In genomic region chr11:8080674-8081590, GRCh38 we compare ENCODE assay signal across 8 cellular contexts. TPM values are rescaled to one million over a fixed set of nuclear protein-coding genes. Genes with fewer than 3 reads are reported as not detected.
DNase-seq lines count a peak whose midpoint lies in the region; ATAC-seq and TF ChIP-seq lines count a peak whose summit lies in the region.

Gene TUB (plus strand): TSS chr11:8081211. CDS start chr11:8081511, 300 bp downstream.

- DNase-seq in IMR-90 (no peak), body of pancreas (peak in 2 of 4 donors; percentile 34 to 42), erythroblast (lab: John Stamatoyannopoulos, UW) (no peak), HK-2 (ENCODE audit: unreplicated experiment) (no peak), GDM1 (lab: John Stamatoyannopoulos, UW) (no peak)

- H3K56ac ChIP-seq in IMR-90 (ENCODE audit: extremely low read depth, insufficient read depth, low read length): no peak within 1 kb of the TSS

- H3K27ac ChIP-seq in BLaER1: peak within 1 kb of the TSS; percentile 56
- H3K27ac ChIP-seq in IMR-90 (ENCODE audit: insufficient read depth, low read length): peak within 1 kb of the TSS; percentile 7; the same call in 1 of the 2 replicates
- H3K27ac ChIP-seq in body of pancreas: no peak within 1 kb of the TSS
- H3K27ac ChIP-seq in iPS-20b (ENCODE audit: low read length): no peak within 1 kb of the TSS
- H3K27ac ChIP-seq in skin epidermis: peak within 1 kb of the TSS in 7 of 21 experiments; percentile 20 to 67 (median 30)

- CTCF ChIA-PET in IMR-90 (lab: Yijun Ruan, JAX): no interaction called here

- H2BK15ac ChIP-seq in IMR-90 (ENCODE audit: low read depth, low read length): no peak within 1 kb of the TSS

- peak within 1 kb of the TSS; percentile 80 for H2AK9ac ChIP-seq in IMR-90 (replicated peaks; ENCODE audit: low read depth, low read length, poor library complexity)

- intact Hi-C loops in IMR-90 (cut with micrococcal nuclease): no loop called here
- intact Hi-C loops in body of pancreas (cut with DNase I): no loop called here

- dilution Hi-C loops in IMR-90 (cut with HindIII; ENCODE audit: low sequenced_read_pairs, unreplicated experiment): no loop called here

- H3K4me3 ChIP-seq in BLaER1: peak within 1 kb of the TSS; percentile 71
- peak within 1 kb of the TSS; percentile 60 for H3K4me3 ChIP-seq in IMR-90 (ENCODE audit: insufficient read depth, low read depth, low read length)
- H3K4me3 ChIP-seq in body of pancreas: peak within 1 kb of the TSS; percentile 16 to 51
- H3K4me3 ChIP-seq in iPS-20b (ENCODE audit: low read length): peak within 1 kb of the TSS; percentile 70
- H3K4me3 ChIP-seq in skin epidermis: peak within 1 kb of the TSS; percentile 25 to 56 (median 36)

- H3K23ac ChIP-seq in IMR-90 (ENCODE audit: low read depth, low read length): peak within 1 kb of the TSS; percentile 87

- no peak for TF ChIP-seq POLR2A in IMR-90 (IDR thresholded peaks at IDR 0.05; ENCODE audit: low read depth, low read length)
- TF ChIP-seq POLR2A in body of pancreas (IDR thresholded peaks at IDR 0.05): no peak
- no peak for TF ChIP-seq POLR2A in erythroblast (IDR thresholded peaks at IDR 0.05; ENCODE audit: low read length)

- peaks cover 5% of the 10 kb centered on the region; the same call in 1 of the 2 replicates for H3K9me1 ChIP-seq in IMR-90 (ENCODE audit: insufficient read depth, low read length)

- peak within 1 kb of the TSS; percentile 83 for H3K4me2 ChIP-seq in BLaER1
- peak within 1 kb of the TSS; percentile 97 for H3K4me2 ChIP-seq in IMR-90 (ENCODE audit: low read depth, low read length)

- peak within 1 kb of the TSS; percentile 13; the same call in 1 of the 2 replicates for H2BK120ac ChIP-seq in IMR-90 (ENCODE audit: low read depth, low read length)

- no peak within 1 kb of the TSS for H2BK5ac ChIP-seq in IMR-90 (ENCODE audit: low read depth, low read length, poor library complexity, severe bottlenecking)

- H4K20me1 ChIP-seq in BLaER1: peaks cover 17% of the 10 kb centered on the region
- H4K20me1 ChIP-seq in IMR-90 (ENCODE audit: insufficient read depth, low read length): peaks cover 23% of the 10 kb centered on the region; the same call in 1 of the 2 replicates

- in situ Hi-C loops in IMR-90 (cut with MboI; ENCODE audit: low sequenced_read_pairs): loop anchor here (25.0 kb wide), 1 partner anchor 394 kb away; no protein-coding TSS in a partner anchor

- H3K36me3 ChIP-seq in BLaER1 (no peaks in the 10 kb centered on the region), IMR-90 (ENCODE audit: control insufficient read depth, insufficient read depth, low read length) (no peaks in the 10 kb centered on the region), body of pancreas (replicated peaks in 1 of 2; ENCODE audit: insufficient read depth in 1 of 2, low read depth in 2 of 2) (no peaks in the 10 kb centered on the region), iPS-20b (ENCODE audit: insufficient read depth, low read depth, low read length) (no peaks in the 10 kb centered on the region)

- H3K79me1 ChIP-seq in IMR-90 (ENCODE audit: low read depth in 1 of 2, low read length in 2 of 2): peaks cover 0 to 33% of the 10 kb centered on the region in 2 experiments; a peak in 2 of 4 replicates

- H3K4ac ChIP-seq in IMR-90 (ENCODE audit: low read depth, low read length): peak within 1 kb of the TSS; percentile 24

- H2BK20ac ChIP-seq in IMR-90 (ENCODE audit: low read depth, low read length): no peak within 1 kb of the TSS

- H3K27me3 ChIP-seq in BLaER1 (no peaks in the 10 kb centered on the region), IMR-90 (ENCODE audit: control insufficient read depth, insufficient read depth, low read length) (peaks cover 3% of the 10 kb centered on the region; the same call in 1 of the 2 replicates), body of pancreas (no peaks in the 10 kb centered on the region), iPS-20b (ENCODE audit: insufficient read depth, low read length) (peaks cover 37% of the 10 kb centered on the region)

- peak within 1 kb of the TSS; percentile 13; the same call in 1 of the 2 replicates for H4K91ac ChIP-seq in IMR-90 (ENCODE audit: insufficient read depth, low read depth, low read length)

- peak within 1 kb of the TSS; percentile 92 for H2AFZ ChIP-seq in IMR-90 (replicated peaks; ENCODE audit: low read length, poor library complexity)

- TF ChIP-seq RAD21 in IMR-90 (IDR thresholded peaks at IDR 0.05; ENCODE audit: low read length): no peak

- POLR2A ChIA-PET in IMR-90 (lab: Charles Lee; ENCODE audit: unreplicated experiment): no interaction called here

- peak within 1 kb of the TSS; percentile 77 for H3K9ac ChIP-seq in BLaER1
- H3K9ac ChIP-seq in IMR-90 (ENCODE audit: low read depth, low read length): peak within 1 kb of the TSS; percentile 53
- H3K9ac ChIP-seq in iPS-20b (ENCODE audit: low read depth, low read length): peak within 1 kb of the TSS; percentile 58; the same call in 1 of the 2 replicates

- peak within 1 kb of the TSS; percentile 66 to 79 for H4K8ac ChIP-seq in IMR-90 (ENCODE audit: low read depth in 2 of 2, low read length in 2 of 2)

- ATAC-seq in IMR-90 (ENCODE audit: low read depth) (peak; percentile 76), body of pancreas (peak; percentile 48)

- H3K4me1 ChIP-seq in BLaER1 (peaks cover 50% of the 10 kb centered on the region), IMR-90 (ENCODE audit: control insufficient read depth, insufficient read depth, low read length) (peaks cover 6% of the 10 kb centered on the region), body of pancreas (peaks cover 9% of the 10 kb centered on the region), iPS-20b (ENCODE audit: insufficient read depth, low read length) (peaks cover 25% of the 10 kb centered on the region)

- TF ChIP-seq CTCF in IMR-90 (conservative IDR thresholded peaks at IDR 0.05; ENCODE audit: low read depth, low read length) (no peak), body of pancreas (IDR thresholded peaks at IDR 0.05) (peak in 1 of 7 experiments; percentile 9)

- H3K18ac ChIP-seq in IMR-90 (ENCODE audit: low read depth, low read length): peak within 1 kb of the TSS; percentile 17; the same call in 1 of the 2 replicates

- H3K14ac ChIP-seq in IMR-90 (replicated peaks; ENCODE audit: low read depth, low read length): peak within 1 kb of the TSS; percentile 55

- 0 out of 2 replicates have a peak within 1 kb of the TSS, but pooled peaks have one; percentile 33 for H2AK5ac ChIP-seq in IMR-90 (ENCODE audit: low read depth, low read length)

- H3K9me3 ChIP-seq in BLaER1: no peaks in the 10 kb centered on the region
- H3K9me3 ChIP-seq in IMR-90 (ENCODE audit: control insufficient read depth, insufficient read depth, low read length): no peaks in the 10 kb centered on the region
- H3K9me3 ChIP-seq in body of pancreas: no peaks in the 10 kb centered on the region
- H3K9me3 ChIP-seq in iPS-20b (ENCODE audit: insufficient read depth, low read depth, low read length): no peaks in the 10 kb centered on the region

- 1% methylated on average over 22 of the region's 104 CpGs; no CpG with 5 or more reads in 1 of the 2 experiments for WGBS in IMR-90 (ENCODE audit: extremely low coverage in 2 of 2, insufficient read length in 1 of 2), 2 experiments
- WGBS in body of pancreas, 2 donors: 0 to 1% methylated on average over 16 to 75 of the region's 104 CpGs

- BruUV-seq in IMR-90 (replicated peaks; lab: Mats Ljungman, UMichigan): no TSS peak

- peak within 1 kb of the TSS; percentile 21; the same call in 1 of the 2 replicates for H4K5ac ChIP-seq in IMR-90 (ENCODE audit: low read depth, low read length)

TF ChIP-seq in IMR-90, 13 proteins besides CTCF, POLR2A, EP300 and RAD21:
- TF ChIP-seq MAZ (IDR thresholded peaks at IDR 0.05; ENCODE audit: borderline replicate concordance, low read depth, low read length) (0 out of 2 replicates have a peak, but pooled peaks have one; percentile 33), RFX5 (IDR thresholded peaks at IDR 0.05; ENCODE audit: low read depth, low read length) (no peak)
TF ChIP-seq in IMR-90: peak in this region for 1.

RNA-seq across cellular contexts. Expression of gene TUB, which starts in this region (rescaled TPM):
- total RNA-seq in IMR-90 (2012; rRNA removed) (10.8 and 12.9 TPM in 2 replicates), body of pancreas (1 to 10 TPM; 2.9 to 8.6 TPM)
- polyA plus RNA-seq in IMR-90 (2012; rRNA removed): 11.5 and 11.8 TPM in 2 replicates
- polyA plus RNA-seq in IMR-90 (2012; cell fraction: cytosol; rRNA removed): 4.6 and 7.4 TPM in 2 replicates
- polyA plus RNA-seq in IMR-90 (2012; cell fraction: nucleus; rRNA removed; ENCODE audit: low replicate concordance): 20.6 and 35.3 TPM in 2 replicates

Comparison
In these comparisons a context has a peak if more than half of its experiments do, and no peak if none do; other contexts are left out.
1. H3K27ac ChIP-seq: peak in BLaER1 (single experiment) and IMR-90 (single experiment); none in body of pancreas (0 of 4) and iPS-20b (single experiment).
2. Peak in every context shown above with its lines, with median percentiles within 50 percentile points of each other: H3K4me3 ChIP-seq and H3K9ac ChIP-seq.